1 cellular context compared by ENCODE assay signal in the genomic region with DNA sequence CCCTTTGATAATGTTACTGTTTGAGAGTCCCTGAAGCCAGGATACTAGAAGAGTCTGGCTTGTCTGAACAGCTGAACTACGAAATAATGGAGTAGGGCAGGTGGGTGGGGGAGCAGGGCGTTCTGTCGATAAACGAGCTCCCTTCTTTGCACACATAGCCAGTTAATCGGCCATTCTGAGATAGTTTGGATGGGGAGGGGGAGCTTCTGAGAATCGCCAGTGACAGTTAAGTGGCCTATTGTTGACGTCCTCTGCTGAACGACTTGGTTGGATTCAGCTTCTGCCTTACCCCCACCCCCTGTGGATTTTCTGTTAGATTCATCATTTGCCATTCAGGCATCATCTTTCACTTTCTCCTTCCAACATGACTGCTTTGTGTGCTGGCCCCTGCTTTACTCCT.
TF ChIP-seq lines count a peak whose summit lies in the region.

No MANE protein-coding gene starts in this region.

TF ChIP-seq in K562, 482 proteins besides CTCF, POLR2A, EP300 and RAD21:
- no peak for TF ChIP-seq ZNF23 (CRISPR knock-in tag; IDR thresholded peaks at IDR 0.05)
- TF ChIP-seq MCM7 (IDR thresholded peaks at IDR 0.05), result no peak
- no peak for TF ChIP-seq ZFP1 (CRISPR knock-in tag; IDR thresholded peaks at IDR 0.05)
- TF ChIP-seq ZNF77 (CRISPR knock-in tag; IDR thresholded peaks at IDR 0.05), result no peak
- TF ChIP-seq ZNF263 (CRISPR knock-in tag; IDR thresholded peaks at IDR 0.05; ENCODE audit: borderline replicate concordance), result no peak
- no peak for TF ChIP-seq ZNF830 (CRISPR knock-in tag; IDR thresholded peaks at IDR 0.05)
- no peak for TF ChIP-seq ARID3A (IDR thresholded peaks at IDR 0.05; ENCODE audit: borderline replicate concordance, low read depth, low read length)
- no peak for TF ChIP-seq MEIS2 (IDR thresholded peaks at IDR 0.05; ENCODE audit: partially characterized antibody)
- no peak for TF ChIP-seq SETDB1 (IDR thresholded peaks at IDR 0.05; ENCODE audit: low read length)
- no peak for TF ChIP-seq ASH1L (IDR thresholded peaks at IDR 0.05; ENCODE audit: borderline replicate concordance, low read depth, partially characterized antibody)
- no peak for TF ChIP-seq CHD2 (IDR thresholded peaks at IDR 0.05; ENCODE audit: low read depth, low read length)
- TF ChIP-seq, protein P1, sequence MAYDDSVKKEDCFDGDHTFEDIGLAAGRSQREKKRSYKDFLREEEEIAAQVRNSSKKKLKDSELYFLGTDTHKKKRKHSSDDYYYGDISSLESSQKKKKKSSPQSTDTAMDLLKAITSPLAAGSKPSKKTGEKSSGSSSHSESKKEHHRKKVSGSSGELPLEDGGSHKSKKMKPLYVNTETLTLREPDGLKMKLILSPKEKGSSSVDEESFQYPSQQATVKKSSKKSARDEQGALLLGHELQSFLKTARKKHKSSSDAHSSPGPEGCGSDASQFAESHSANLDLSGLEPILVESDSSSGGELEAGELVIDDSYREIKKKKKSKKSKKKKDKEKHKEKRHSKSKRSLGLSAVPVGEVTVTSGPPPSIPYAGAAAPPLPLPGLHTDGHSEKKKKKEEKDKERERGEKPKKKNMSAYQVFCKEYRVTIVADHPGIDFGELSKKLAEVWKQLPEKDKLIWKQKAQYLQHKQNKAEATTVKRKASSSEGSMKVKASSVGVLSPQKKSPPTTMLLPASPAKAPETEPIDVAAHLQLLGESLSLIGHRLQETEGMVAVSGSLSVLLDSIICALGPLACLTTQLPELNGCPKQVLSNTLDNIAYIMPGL (CRISPR knock-in tag; IDR thresholded peaks at IDR 0.05), result no peak
- TF ChIP-seq IFI16 (CRISPR knock-in tag; IDR thresholded peaks at IDR 0.05), result no peak
- TF ChIP-seq, protein P2, sequence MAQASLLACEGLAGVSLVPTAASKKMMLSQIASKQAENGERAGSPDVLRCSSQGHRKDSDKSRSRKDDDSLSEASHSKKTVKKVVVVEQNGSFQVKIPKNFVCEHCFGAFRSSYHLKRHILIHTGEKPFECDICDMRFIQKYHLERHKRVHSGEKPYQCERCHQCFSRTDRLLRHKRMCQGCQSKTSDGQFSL (CRISPR knock-in tag; IDR thresholded peaks at IDR 0.05), result no peak
- TF ChIP-seq, protein P2 (tag; IDR thresholded peaks at IDR 0.05), result no peak
- no peak for TF ChIP-seq ZBTB7A (IDR thresholded peaks at IDR 0.05; ENCODE audit: borderline replicate concordance, control insufficient read depth, low read depth, low read length)
- no peak for TF ChIP-seq NFXL1 (CRISPR knock-in tag; IDR thresholded peaks at IDR 0.05)
- TF ChIP-seq NCOA1 (IDR thresholded peaks at IDR 0.05; ENCODE audit: low read depth), result no peak
- no peak for TF ChIP-seq ZC3H8 (IDR thresholded peaks at IDR 0.05)
- no peak for TF ChIP-seq NR2C1 (IDR thresholded peaks at IDR 0.05)
- TF ChIP-seq NR2C1 (tag; IDR thresholded peaks at IDR 0.05), result no peak
